8 cellular contexts compared by ENCODE assay signal in the genomic region with DNA sequence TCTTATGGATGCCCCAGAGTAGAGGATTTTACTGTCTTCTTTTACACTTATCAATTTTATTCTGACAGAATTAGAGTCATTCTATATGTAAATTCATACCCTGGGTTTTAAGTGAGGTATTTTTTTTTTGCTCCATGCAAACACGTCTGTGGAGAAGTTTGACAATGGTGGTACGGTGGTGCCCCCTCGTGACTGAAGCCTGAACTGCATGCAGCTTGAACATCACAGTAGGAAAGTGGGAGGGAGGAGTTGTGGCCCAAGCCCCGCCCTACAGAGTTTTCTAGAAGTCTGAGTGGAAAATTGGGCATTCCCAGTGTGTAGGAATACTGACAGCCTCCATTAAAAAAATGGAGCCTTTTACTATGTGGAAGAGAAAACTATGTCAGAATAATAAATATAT.
DNase-seq lines count a peak whose midpoint lies in the region; ATAC-seq and TF ChIP-seq lines count a peak whose summit lies in the region.

No MANE protein-coding gene starts in this region.

- no peak overlapping the region for H3K27ac Mint-ChIP-seq in nephron progenitor cell

- no peak overlapping the region for H3K27ac ChIP-seq in OCI-LY1 (ENCODE audit: low read depth, low read length, poor library complexity, severe bottlenecking)
- no peak overlapping the region for H3K27ac ChIP-seq in esophagus squamous epithelium

- H3F3A ChIP-seq in OCI-LY1 (ENCODE audit: insufficient read depth, low read length), result no peaks in the 10 kb centered on the region

- no peak for TF ChIP-seq POLR2A in esophagus squamous epithelium (IDR thresholded peaks at IDR 0.05)

- peaks cover 11% of the 10 kb centered on the region for H3K9me3 Mint-ChIP-seq in nephron progenitor cell

- H3K36me3 ChIP-seq in OCI-LY1 (ENCODE audit: insufficient read depth, low read length) (no peaks in the 10 kb centered on the region), esophagus squamous epithelium (peaks cover 0 to 11% (median 0%) of the 10 kb centered on the region in 3 donors)

- H3K9me3 ChIP-seq in OCI-LY1 (ENCODE audit: low read length), result no peaks in the 10 kb centered on the region
- H3K9me3 ChIP-seq in esophagus squamous epithelium, result no peaks in the 10 kb centered on the region

- DNase-seq in DMS79 (lab: John Stamatoyannopoulos, UW) (peak; percentile 53), HuH-7 (ENCODE audit: low spot score) (peak; percentile 28), activated T-cell treated with anti-CD3 and anti-CD28 coated beads for 1 hour (ENCODE audit: low read depth) (peak; percentile 77), esophagus squamous epithelium (lab: John Stamatoyannopoulos, UW) (no peak), nephron progenitor cell (peak; percentile 86)
- peak; percentile 62 for DNase-seq in stimulated activated naive CD4-positive, alpha-beta T cell treated with Interleukin-2 at 50 U/mL for 16 hours (lab: John Stamatoyannopoulos, UW)

- no peaks in the 10 kb centered on the region for H3K4me1 ChIP-seq in OCI-LY1 (ENCODE audit: insufficient read depth, low read length, severe bottlenecking)
- H3K4me1 ChIP-seq in esophagus squamous epithelium, result no peaks in the 10 kb centered on the region

- H3K9ac ChIP-seq in OCI-LY1 (ENCODE audit: low read length), result no peak overlapping the region

- ATAC-seq in GM21528 (IDR thresholded peaks at IDR 0.05; ENCODE audit: low FRiP score, unreplicated experiment), result peak; percentile 96

- no peak overlapping the region for H2AFZ ChIP-seq in OCI-LY1 (ENCODE audit: low read length)

- TF ChIP-seq CTCF in OCI-LY1 (IDR thresholded peaks at IDR 0.05; ENCODE audit: low read length), result peak; percentile 68
- peak; percentile 59 to 91 (median 78) for TF ChIP-seq CTCF in esophagus squamous epithelium (IDR thresholded peaks at IDR 0.05)
- TF ChIP-seq CTCF in nephron progenitor cell (IDR thresholded peaks at IDR 0.05), result peak; percentile 76

- H3K27me3 Mint-ChIP-seq in nephron progenitor cell (ENCODE audit: low read depth, poor library complexity), result no peaks in the 10 kb centered on the region

- no peaks in the 10 kb centered on the region for H3K79me2 ChIP-seq in OCI-LY1 (ENCODE audit: insufficient read depth, low read length)

- no peaks in the 10 kb centered on the region for H3K27me3 ChIP-seq in OCI-LY1 (ENCODE audit: insufficient read depth, low read length)
- H3K27me3 ChIP-seq in esophagus squamous epithelium, result no peaks in the 10 kb centered on the region

- H3K4me2 ChIP-seq in OCI-LY1 (ENCODE audit: low read length), result no peak overlapping the region

- no peaks in the 10 kb centered on the region for H3K9me2 ChIP-seq in OCI-LY1 (ENCODE audit: low read depth, low read length)

- no peak overlapping the region for H3K4me3 Mint-ChIP-seq in nephron progenitor cell

- no peaks in the 10 kb centered on the region for H4K20me1 ChIP-seq in OCI-LY1 (ENCODE audit: insufficient read depth, low read length)

- peaks cover 35% of the 10 kb centered on the region for H3K36me3 Mint-ChIP-seq in nephron progenitor cell (ENCODE audit: low read depth)

- no peak overlapping the region for H3K4me3 ChIP-seq in OCI-LY1 (ENCODE audit: low read depth, low read length, poor library complexity, severe bottlenecking)
- no peak overlapping the region for H3K4me3 ChIP-seq in esophagus squamous epithelium

- intact Hi-C loops in esophagus squamous epithelium (cut with DNase I), result no loop called here

- 0 to 2% methylated on average over 3 to 4 of the region's 4 CpGs for WGBS in esophagus squamous epithelium, 2 donors

- H3K4me1 Mint-ChIP-seq in nephron progenitor cell, result no peaks in the 10 kb centered on the region
